In the genomic region with DNA sequence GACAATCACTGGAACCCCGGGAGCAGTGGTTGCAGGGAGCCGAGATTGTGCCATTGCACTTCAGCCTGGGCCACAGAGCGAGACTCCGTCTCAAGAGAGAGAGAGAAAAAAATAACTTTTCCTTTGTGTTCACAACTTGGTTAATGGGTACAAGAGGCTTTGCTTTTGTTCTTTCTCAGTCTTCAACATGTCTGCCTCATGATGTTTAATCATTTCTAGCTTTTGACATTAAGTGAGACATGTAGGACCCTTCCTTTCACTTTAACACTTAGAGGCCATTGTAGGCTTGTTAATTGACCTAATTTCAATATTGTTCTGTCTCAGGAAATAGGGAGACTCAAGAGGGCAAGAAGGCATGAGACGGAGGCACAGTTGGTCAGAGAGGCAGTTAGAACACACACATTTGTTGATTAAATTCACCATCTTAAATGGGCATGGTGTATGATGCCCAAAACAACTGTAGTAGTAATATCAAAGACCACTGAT, we compare ENCODE assay signal across 1 cellular context.
TF ChIP-seq lines count a peak whose summit lies in the region.

No MANE protein-coding gene starts in this region.

TF ChIP-seq in GM23338, 12 proteins besides CTCF, POLR2A, EP300 and RAD21 (continued from another document):
- TF ChIP-seq STAT1 (IDR thresholded peaks at IDR 0.05; ENCODE audit: unreplicated experiment) (no peak), CREB1 (CRISPR knock-in tag; IDR thresholded peaks at IDR 0.05; ENCODE audit: low read depth) (no peak)
- TF ChIP-seq, protein P1, sequence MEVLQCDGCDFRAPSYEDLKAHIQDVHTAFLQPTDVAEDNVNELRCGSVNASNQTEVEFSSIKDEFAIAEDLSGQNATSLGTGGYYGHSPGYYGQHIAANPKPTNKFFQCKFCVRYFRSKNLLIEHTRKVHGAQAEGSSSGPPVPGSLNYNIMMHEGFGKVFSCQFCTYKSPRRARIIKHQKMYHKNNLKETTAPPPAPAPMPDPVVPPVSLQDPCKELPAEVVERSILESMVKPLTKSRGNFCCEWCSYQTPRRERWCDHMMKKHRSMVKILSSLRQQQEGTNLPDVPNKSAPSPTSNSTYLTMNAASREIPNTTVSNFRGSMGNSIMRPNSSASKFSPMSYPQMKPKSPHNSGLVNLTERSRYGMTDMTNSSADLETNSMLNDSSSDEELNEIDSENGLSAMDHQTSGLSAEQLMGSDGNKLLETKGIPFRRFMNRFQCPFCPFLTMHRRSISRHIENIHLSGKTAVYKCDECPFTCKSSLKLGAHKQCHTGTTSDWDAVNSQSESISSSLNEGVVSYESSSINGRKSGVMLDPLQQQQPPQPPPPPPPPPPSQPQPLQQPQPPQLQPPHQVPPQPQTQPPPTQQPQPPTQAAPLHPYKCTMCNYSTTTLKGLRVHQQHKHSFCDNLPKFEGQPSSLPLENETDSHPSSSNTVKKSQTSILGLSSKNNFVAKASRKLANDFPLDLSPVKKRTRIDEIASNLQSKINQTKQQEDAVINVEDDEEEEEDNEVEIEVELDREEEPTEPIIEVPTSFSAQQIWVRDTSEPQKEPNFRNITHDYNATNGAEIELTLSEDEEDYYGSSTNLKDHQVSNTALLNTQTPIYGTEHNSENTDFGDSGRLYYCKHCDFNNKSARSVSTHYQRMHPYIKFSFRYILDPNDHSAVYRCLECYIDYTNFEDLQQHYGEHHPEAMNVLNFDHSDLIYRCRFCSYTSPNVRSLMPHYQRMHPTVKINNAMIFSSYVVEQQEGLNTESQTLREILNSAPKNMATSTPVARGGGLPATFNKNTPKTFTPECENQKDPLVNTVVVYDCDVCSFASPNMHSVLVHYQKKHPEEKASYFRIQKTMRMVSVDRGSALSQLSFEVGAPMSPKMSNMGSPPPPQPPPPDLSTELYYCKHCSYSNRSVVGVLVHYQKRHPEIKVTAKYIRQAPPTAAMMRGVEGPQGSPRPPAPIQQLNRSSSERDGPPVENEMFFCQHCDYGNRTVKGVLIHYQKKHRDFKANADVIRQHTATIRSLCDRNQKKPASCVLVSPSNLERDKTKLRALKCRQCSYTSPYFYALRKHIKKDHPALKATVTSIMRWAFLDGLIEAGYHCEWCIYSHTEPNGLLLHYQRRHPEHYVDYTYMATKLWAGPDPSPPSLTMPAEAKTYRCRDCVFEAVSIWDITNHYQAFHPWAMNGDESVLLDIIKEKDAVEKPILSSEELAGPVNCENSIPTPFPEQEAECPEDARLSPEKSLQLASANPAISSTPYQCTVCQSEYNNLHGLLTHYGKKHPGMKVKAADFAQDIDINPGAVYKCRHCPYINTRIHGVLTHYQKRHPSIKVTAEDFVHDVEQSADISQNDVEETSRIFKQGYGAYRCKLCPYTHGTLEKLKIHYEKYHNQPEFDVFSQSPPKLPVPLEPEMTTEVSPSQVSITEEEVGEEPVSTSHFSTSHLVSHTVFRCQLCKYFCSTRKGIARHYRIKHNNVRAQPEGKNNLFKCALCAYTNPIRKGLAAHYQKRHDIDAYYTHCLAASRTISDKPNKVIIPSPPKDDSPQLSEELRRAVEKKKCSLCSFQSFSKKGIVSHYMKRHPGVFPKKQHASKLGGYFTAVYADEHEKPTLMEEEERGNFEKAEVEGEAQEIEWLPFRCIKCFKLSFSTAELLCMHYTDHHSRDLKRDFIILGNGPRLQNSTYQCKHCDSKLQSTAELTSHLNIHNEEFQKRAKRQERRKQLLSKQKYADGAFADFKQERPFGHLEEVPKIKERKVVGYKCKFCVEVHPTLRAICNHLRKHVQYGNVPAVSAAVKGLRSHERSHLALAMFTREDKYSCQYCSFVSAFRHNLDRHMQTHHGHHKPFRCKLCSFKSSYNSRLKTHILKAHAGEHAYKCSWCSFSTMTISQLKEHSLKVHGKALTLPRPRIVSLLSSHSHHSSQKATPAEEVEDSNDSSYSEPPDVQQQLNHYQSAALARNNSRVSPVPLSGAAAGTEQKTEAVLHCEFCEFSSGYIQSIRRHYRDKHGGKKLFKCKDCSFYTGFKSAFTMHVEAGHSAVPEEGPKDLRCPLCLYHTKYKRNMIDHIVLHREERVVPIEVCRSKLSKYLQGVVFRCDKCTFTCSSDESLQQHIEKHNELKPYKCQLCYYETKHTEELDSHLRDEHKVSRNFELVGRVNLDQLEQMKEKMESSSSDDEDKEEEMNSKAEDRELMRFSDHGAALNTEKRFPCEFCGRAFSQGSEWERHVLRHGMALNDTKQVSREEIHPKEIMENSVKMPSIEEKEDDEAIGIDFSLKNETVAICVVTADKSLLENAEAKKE (CRISPR knock-in tag; IDR thresholded peaks at IDR 0.05) = no peak
